Comparison of ENCODE assay signal across 8 cellular contexts in genomic region chr3:45995370-45996192, GRCh38. TPM values are rescaled to one million over a fixed set of nuclear protein-coding genes. Genes with fewer than 3 reads are reported as not detected.
A peak's percentile ranks its signal among the peaks of the same experiment; 100 is the strongest.
DNase-seq lines count a peak whose midpoint lies in the region; ATAC-seq and TF ChIP-seq lines count a peak whose summit lies in the region.

Gene FYCO1 (minus strand): TSS chr3:45995824. CDS start chr3:45984910, 10,914 bp downstream.

- H3K36me3 ChIP-seq in CD8-positive, alpha-beta T cell (ENCODE audit: insufficient read depth, low read length): no peaks in the 10 kb centered on the region
- peaks cover 3% of the 10 kb centered on the region for H3K36me3 ChIP-seq in NT2/D1 (ENCODE audit: insufficient read depth, insufficient read length, low read length)
- no peaks in the 10 kb centered on the region for H3K36me3 ChIP-seq in endocrine pancreas (ENCODE audit: control insufficient read depth, insufficient read depth, low read length)
- H3K36me3 ChIP-seq in mesenchymal stem cell (ENCODE audit: control insufficient read depth in 1 of 2, insufficient read depth in 2 of 2, low read depth in 1 of 2, low read length in 2 of 2): peaks cover 0 to 5% of the 10 kb centered on the region in 2 experiments

- no peak within 1 kb of the TSS for H2AK5ac ChIP-seq in mesenchymal stem cell (ENCODE audit: low read length, severe bottlenecking)

- H3K4me1 ChIP-seq in CD8-positive, alpha-beta T cell (ENCODE audit: insufficient read depth, low read length): peaks cover 42% of the 10 kb centered on the region
- H3K4me1 ChIP-seq in NT2/D1 (ENCODE audit: insufficient read depth, insufficient read length) (peaks cover 7% of the 10 kb centered on the region), endocrine pancreas (ENCODE audit: control insufficient read depth, insufficient read depth, low read length) (no peaks in the 10 kb centered on the region), mesenchymal stem cell (ENCODE audit: control insufficient read depth, insufficient read depth, low read depth, low read length) (peaks cover 3% of the 10 kb centered on the region)

- H3K18ac ChIP-seq in mesenchymal stem cell (ENCODE audit: low read depth in 1 of 2, low read length in 2 of 2): peak within 1 kb of the TSS; percentile 10 to 40

- CTCF ChIA-PET in CD8-positive, alpha-beta T cell (lab: Charles Lee): interaction anchor here (0.7 to 7.8 kb wide), 8 partner anchors 9 to 1061 kb away, joined by 3 to 66 read pairs (median 4); no protein-coding TSS in a partner anchor
- CTCF ChIA-PET in activated CD8-positive, alpha-beta memory T cell treated with anti-CD3 and anti-CD28 coated beads, Interleukin-2, amount 10 ng/mL, durations not matched to agents 7 days and 5 days (lab: Charles Lee): interaction anchor here (1.0 to 4.9 kb wide), 8 partner anchors 18 to 82 kb away, joined by 3 to 38 read pairs (median 6); no protein-coding TSS in a partner anchor

- no peak for TF ChIP-seq CTCF in CD8-positive, alpha-beta T cell (IDR thresholded peaks at IDR 0.05)

- peak within 1 kb of the TSS in 1 of 2 experiments; percentile 57 for H3K23ac ChIP-seq in mesenchymal stem cell (ENCODE audit: low read length in 2 of 2)

- H3K36me3 Mint-ChIP-seq in CD8-positive, alpha-beta T cell: peaks cover 8% of the 10 kb centered on the region
- H3K36me3 Mint-ChIP-seq in activated CD8-positive, alpha-beta memory T cell treated with anti-CD3 and anti-CD28 coated beads, Interleukin-2, amount 10 ng/mL, durations not matched to agents 7 days and 5 days: peaks cover 19% of the 10 kb centered on the region

- H3K27me3 ChIP-seq in CD8-positive, alpha-beta T cell (ENCODE audit: insufficient read depth, low read length): no peaks in the 10 kb centered on the region
- H3K27me3 ChIP-seq in NT2/D1 (ENCODE audit: insufficient read depth, insufficient read length): no peaks in the 10 kb centered on the region
- H3K27me3 ChIP-seq in endocrine pancreas (ENCODE audit: control insufficient read depth, insufficient read depth, low read length): no peaks in the 10 kb centered on the region
- H3K27me3 ChIP-seq in mesenchymal stem cell (ENCODE audit: control insufficient read depth in 1 of 2, insufficient read depth in 1 of 2, low read length in 2 of 2): peaks cover 0 to 9% of the 10 kb centered on the region in 2 experiments

- H3K9me3 Mint-ChIP-seq in CD8-positive, alpha-beta T cell: no peaks in the 10 kb centered on the region
- no peaks in the 10 kb centered on the region for H3K9me3 Mint-ChIP-seq in activated CD8-positive, alpha-beta memory T cell treated with anti-CD3 and anti-CD28 coated beads, Interleukin-2, amount 10 ng/mL, durations not matched to agents 7 days and 5 days (ENCODE audit: low read depth)

- H3K9me3 ChIP-seq in CD8-positive, alpha-beta T cell (ENCODE audit: low read length): no peaks in the 10 kb centered on the region
- H3K9me3 ChIP-seq in NT2/D1 (ENCODE audit: insufficient read depth, low read length): no peaks in the 10 kb centered on the region
- H3K9me3 ChIP-seq in endocrine pancreas (ENCODE audit: control insufficient read depth, low read length): no peaks in the 10 kb centered on the region
- no peaks in the 10 kb centered on the region for H3K9me3 ChIP-seq in mesenchymal stem cell (ENCODE audit: control insufficient read depth, low read length)

- peak within 1 kb of the TSS; percentile 70 for H4K8ac ChIP-seq in mesenchymal stem cell (ENCODE audit: low read length)

- peak within 1 kb of the TSS; percentile 40 for H2BK120ac ChIP-seq in mesenchymal stem cell (ENCODE audit: low read depth, low read length)

- peak within 1 kb of the TSS; percentile 55 for H2AFZ ChIP-seq in mesenchymal stem cell (ENCODE audit: low read depth, low read length)

- intact Hi-C loops in CD8-positive, alpha-beta T cell (cut with DNase I, micrococcal nuclease): loop anchor here (1.0 to 10.0 kb wide), 13 partner anchors 19 to 1233 kb away; partner anchors contain the start of genes LZTFL1 (in 2 of the 2), EXOSC7 (in 1 of the 2), KIAA1143 (in 1 of the 2) and KIF15 (in 1 of the 2)

- POLR2A ChIA-PET in CD8-positive, alpha-beta T cell (lab: Charles Lee): interaction anchor here (0.9 to 4.7 kb wide), 9 partner anchors 12 to 80 kb away, joined by 3 to 28 read pairs (median 15); partner anchors contain the start of gene CXCR6

- H3K4me3 Mint-ChIP-seq in CD8-positive, alpha-beta T cell: peak within 1 kb of the TSS; percentile 86
- H3K4me3 Mint-ChIP-seq in activated CD8-positive, alpha-beta memory T cell treated with anti-CD3 and anti-CD28 coated beads, Interleukin-2, amount 10 ng/mL, durations not matched to agents 7 days and 5 days: peak within 1 kb of the TSS; percentile 79

- peaks cover 29% of the 10 kb centered on the region for H3K79me1 ChIP-seq in mesenchymal stem cell (replicated peaks; ENCODE audit: low read length, poor library complexity, severe bottlenecking)

- H3K9ac ChIP-seq in NT2/D1 (ENCODE audit: insufficient read length, low read depth): peak within 1 kb of the TSS; percentile 77
- H3K9ac ChIP-seq in endocrine pancreas (ENCODE audit: control insufficient read depth, insufficient read depth, low read length): peak within 1 kb of the TSS; percentile 55
- peak within 1 kb of the TSS; percentile 93 for H3K9ac ChIP-seq in mesenchymal stem cell (ENCODE audit: low read length)

- H2BK5ac ChIP-seq in mesenchymal stem cell (ENCODE audit: low read depth, low read length, poor library complexity, severe bottlenecking): no peak within 1 kb of the TSS

- WGBS in mesenchymal stem cell: 2% methylated on average over 61 of the region's 62 CpGs

- H2BK15ac ChIP-seq in mesenchymal stem cell (ENCODE audit: low read depth, poor library complexity, severe bottlenecking): peak within 1 kb of the TSS; percentile 32

- peak; percentile 70 to 92 (median 84) for DNase-seq in CD8-positive, alpha-beta T cell
- DNase-seq in HK-2 (ENCODE audit: unreplicated experiment) (peak; percentile 83), NT2/D1 (ENCODE audit: low read depth, low spot score) (peak; percentile 89), mesenchymal stem cell (peak; percentile 92)
- peak; percentile 94 for DNase-seq in activated CD8-positive, alpha-beta memory T cell treated with anti-CD3 and anti-CD28 coated beads, Interleukin-2, amount 10 ng/mL, durations not matched to agents 7 days and 5 days
- DNase-seq in stimulated activated CD8-positive, alpha-beta memory T cell treated with anti-CD3 and anti-CD28 coated beads, Interleukin-12 subunit alpha, Interleukin-12 subunit beta, amount 100 ng/mL, for 4 hours (ENCODE audit: low read depth): peak; percentile 83

- H3K4me2 ChIP-seq in mesenchymal stem cell (ENCODE audit: low read length, poor library complexity, severe bottlenecking): peak within 1 kb of the TSS; percentile 81

- H3K27ac Mint-ChIP-seq in CD8-positive, alpha-beta T cell: peak within 1 kb of the TSS; percentile 93
- peak within 1 kb of the TSS; percentile 95 for H3K27ac Mint-ChIP-seq in activated CD8-positive, alpha-beta memory T cell treated with anti-CD3 and anti-CD28 coated beads, Interleukin-2, amount 10 ng/mL, durations not matched to agents 7 days and 5 days

- H3K4me1 Mint-ChIP-seq in CD8-positive, alpha-beta T cell (ENCODE audit: low read depth): peaks cover 44% of the 10 kb centered on the region
- H3K4me1 Mint-ChIP-seq in activated CD8-positive, alpha-beta memory T cell treated with anti-CD3 and anti-CD28 coated beads, Interleukin-2, amount 10 ng/mL, durations not matched to agents 7 days and 5 days: peaks cover 50% of the 10 kb centered on the region

- H3K4me3 ChIP-seq in CD8-positive, alpha-beta T cell (ENCODE audit: low read depth, low read length): peak within 1 kb of the TSS; percentile 77
- H3K4me3 ChIP-seq in NT2/D1 (ENCODE audit: insufficient read length, low read depth): peak within 1 kb of the TSS; percentile 76
- H3K4me3 ChIP-seq in endocrine pancreas (ENCODE audit: control insufficient read depth, insufficient read depth, low read length): peak within 1 kb of the TSS; percentile 54
- peak within 1 kb of the TSS; percentile 71 to 92 for H3K4me3 ChIP-seq in mesenchymal stem cell (ENCODE audit: insufficient read depth in 1 of 2, low read depth in 1 of 2, low read length in 2 of 2)

- ATAC-seq in CD8-positive, alpha-beta T cell: peak; percentile 78
- peak; percentile 93 for ATAC-seq in GM19452 (IDR thresholded peaks at IDR 0.05; ENCODE audit: unreplicated experiment)
- peak; percentile 83 for ATAC-seq in activated CD8-positive, alpha-beta memory T cell treated with anti-CD3 and anti-CD28 coated beads, Interleukin-2, amount 10 ng/mL, durations not matched to agents 7 days and 5 days

- peak within 1 kb of the TSS in 1 of 2 experiments; percentile 26 for H3K14ac ChIP-seq in mesenchymal stem cell (ENCODE audit: low read length in 2 of 2)

- H2BK12ac ChIP-seq in mesenchymal stem cell (ENCODE audit: low read length in 2 of 2): peak within 1 kb of the TSS; percentile 38 to 59

- peak within 1 kb of the TSS; percentile 77 for H3K27ac ChIP-seq in CD8-positive, alpha-beta T cell (ENCODE audit: low read depth, low read length)
- no peak within 1 kb of the TSS for H3K27ac ChIP-seq in mesenchymal stem cell (ENCODE audit: low read length, poor library complexity, severe bottlenecking)

- peak within 1 kb of the TSS in 1 of 2 experiments; percentile 22 for H3K4ac ChIP-seq in mesenchymal stem cell (ENCODE audit: low read depth in 1 of 2, low read length in 2 of 2)

- peak within 1 kb of the TSS; percentile 29 for H4K91ac ChIP-seq in mesenchymal stem cell (ENCODE audit: low read length)

- H3K27me3 Mint-ChIP-seq in CD8-positive, alpha-beta T cell (ENCODE audit: low read depth): no peaks in the 10 kb centered on the region
- H3K27me3 Mint-ChIP-seq in activated CD8-positive, alpha-beta memory T cell treated with anti-CD3 and anti-CD28 coated beads, Interleukin-2, amount 10 ng/mL, durations not matched to agents 7 days and 5 days: no peaks in the 10 kb centered on the region

RNA-seq across cellular contexts. Expression of gene FYCO1, which starts in this region (rescaled TPM):
- 10 to 100 TPM; 16.6 to 16.7 TPM for total RNA-seq in CD8-positive, alpha-beta T cell
- total RNA-seq in activated CD8-positive, alpha-beta memory T cell treated with anti-CD3 and anti-CD28 coated beads, Interleukin-2, amount 10 ng/mL, durations not matched to agents 7 days and 5 days: 10 to 100 TPM; 19.1 to 27.7 TPM
- 20.3 TPM for polyA plus RNA-seq in mesenchymal stem cell (2013, experiment 1 of 2)
- polyA plus RNA-seq in mesenchymal stem cell (2013, experiment 2 of 2): 19.9 TPM
